In genomic region chr13:56332671-56333070, GRCh38 we compare ENCODE assay signal across 26 cellular contexts.
"Had no signal": no experiment of that assay in that cellular context is flagged by ENCODE, and none has a peak within 500 bp of the region (broad histone marks: within the 10 kb centered on the region; RNA-seq: fewer than 3 reads in every experiment).

No MANE protein-coding gene starts in this region.

- H3K27ac ChIP-seq: brain microvascular endothelial cell, coronary artery, dorsolateral prefrontal cortex, gastrocnemius medialis, hepatocyte, left ventricle myocardium inferior, neural progenitor cell, right atrium auricular region, spleen, tibial nerve had no signal

- ATAC-seq: activated CD8-positive, alpha-beta T cell treated with anti-CD3 and anti-CD28 coated beads for 36 hours; activated T-cell treated with anti-CD3 and anti-CD28 coated beads, Interleukin-2, amount 50 U/mL, for 4 hours; activated T-helper 17 cell treated with anti-CD3 and anti-CD28 coated beads, Interleukin-2, amount 50 U/mL, for 72 hours; gastrocnemius medialis; natural killer cell had no signal

- H3K27me3 Mint-ChIP-seq: activated CD4-positive, alpha-beta T cell treated with anti-CD3 and anti-CD28 coated beads, Interleukin-2, amount 10 ng/mL, durations not matched to agents 7 days and 5 days; activated CD8-positive, alpha-beta T cell treated with anti-CD3 and anti-CD28 coated beads for 36 hours; activated T-helper 17 cell treated with anti-CD3 and anti-CD28 coated beads, Interleukin-2, amount 50 U/mL, for 72 hours had no signal

- H3K4me2 ChIP-seq: hepatocyte, neural progenitor cell had no signal

- H3K4me3 Mint-ChIP-seq: activated CD4-positive, alpha-beta T cell treated with anti-CD3 and anti-CD28 coated beads, Interleukin-2, amount 10 ng/mL, durations not matched to agents 7 days and 5 days; activated CD8-positive, alpha-beta T cell treated with anti-CD3 and anti-CD28 coated beads for 36 hours; activated T-cell treated with anti-CD3 and anti-CD28 coated beads, Interleukin-2, amount 50 U/mL, for 4 hours; activated T-helper 17 cell treated with anti-CD3 and anti-CD28 coated beads, Interleukin-2, amount 50 U/mL, for 72 hours; natural killer cell; neural progenitor cell had no signal

- H3K27ac Mint-ChIP-seq: activated CD4-positive, alpha-beta T cell treated with anti-CD3 and anti-CD28 coated beads, Interleukin-2, amount 10 ng/mL, durations not matched to agents 7 days and 5 days; activated CD8-positive, alpha-beta T cell treated with anti-CD3 and anti-CD28 coated beads for 36 hours; activated T-helper 17 cell treated with anti-CD3 and anti-CD28 coated beads, Interleukin-2, amount 50 U/mL, for 72 hours; natural killer cell; neural progenitor cell had no signal

- H3K27me3 ChIP-seq: brain microvascular endothelial cell, gastrocnemius medialis, hepatocyte, neural progenitor cell, right atrium auricular region, spleen, tibial nerve had no signal

- DNase-seq: activated CD4-positive, alpha-beta T cell treated with anti-CD3 and anti-CD28 coated beads for 1 hour; activated CD4-positive, alpha-beta T cell treated with anti-CD3 and anti-CD28 coated beads, Interleukin-2, amount 10 ng/mL, durations not matched to agents 7 days and 5 days; activated CD8-positive, alpha-beta T cell treated with anti-CD3 and anti-CD28 coated beads for 36 hours; activated gamma-delta T cell treated with Interleukin-2 at 50 U/mL for 16 hours; activated naive CD4-positive, alpha-beta T cell treated with anti-CD3 and anti-CD28 coated beads, Interleukin-2, amount 50 U/mL, for 16 hours; activated T-cell treated with anti-CD3 and anti-CD28 coated beads, Interleukin-2, amount 50 U/mL, for 4 hours; amniotic stem cell; brain microvascular endothelial cell; dorsolateral prefrontal cortex; effector memory CD4-positive, alpha-beta T cell; gastrocnemius medialis; islet precursor cell; left ventricle myocardium inferior; mesendoderm; natural killer cell; spleen; stimulated activated naive CD4-positive, alpha-beta T cell had no signal

- H3K9me3 Mint-ChIP-seq: neural progenitor cell had no signal

- H2AFZ ChIP-seq: hepatocyte had no signal

- H3K4me1 Mint-ChIP-seq: activated CD4-positive, alpha-beta T cell treated with anti-CD3 and anti-CD28 coated beads, Interleukin-2, amount 10 ng/mL, durations not matched to agents 7 days and 5 days; activated T-helper 17 cell treated with anti-CD3 and anti-CD28 coated beads, Interleukin-2, amount 50 U/mL, for 72 hours; natural killer cell; neural progenitor cell had no signal

- H3K4me3 ChIP-seq: coronary artery, dorsolateral prefrontal cortex, gastrocnemius medialis, hepatocyte, left ventricle myocardium inferior, lung, neural progenitor cell, right atrium auricular region, spleen, tibial nerve had no signal

- FAIRE-seq: astrocyte, urothelium cell line had no signal

- H3K4me1 ChIP-seq: gastrocnemius medialis, left ventricle myocardium inferior, neural progenitor cell, right atrium auricular region, spleen, tibial nerve had no signal

- H3K9ac ChIP-seq: neural progenitor cell had no signal

- H3K36me3 ChIP-seq: brain microvascular endothelial cell, gastrocnemius medialis, left ventricle myocardium inferior, neural progenitor cell, right atrium auricular region, spleen, tibial nerve had no signal

- H3K9me3 ChIP-seq: gastrocnemius medialis, left ventricle myocardium inferior, right atrium auricular region, tibial nerve had no signal

- H3K79me2 ChIP-seq: hepatocyte had no signal
